In genomic region chr12:1935700-1936378, GRCh38 we compare ENCODE assay signal across 12 cellular contexts. TPM values are rescaled to one million over a fixed set of nuclear protein-coding genes. Genes with fewer than 3 reads are reported as not detected.
DNase-seq lines count a peak whose midpoint lies in the region; ATAC-seq and TF ChIP-seq lines count a peak whose summit lies in the region.
"Had no signal": no experiment of that assay in that cellular context is flagged by ENCODE, and none has a peak within 500 bp of the region (broad histone marks: within the 10 kb centered on the region; RNA-seq: fewer than 3 reads in every experiment).

No MANE protein-coding gene starts in this region.

- no peaks in the 10 kb centered on the region for H3K79me2 ChIP-seq in H9 (ENCODE audit: insufficient read depth, low read length)

- no peak overlapping the region for H3K4me2 ChIP-seq in H9 (ENCODE audit: insufficient read depth, insufficient read length, low read length)

- H3T11ph ChIP-seq in H9 (ENCODE audit: low read length) = no peak overlapping the region

- no peak overlapping the region for H3K14ac ChIP-seq in H9 (ENCODE audit: insufficient read depth, low read length)

- CTCF ChIA-PET in MCF 10A (lab: Yijun Ruan, JAX) = interaction anchor here (0.6 to 1.5 kb wide), 3 partner anchors 135 to 287 kb away, joined by 3 to 4 read pairs (median 3); no protein-coding TSS in a partner anchor
- CTCF ChIA-PET in A673 (lab: Charles Lee) = no interaction called here

- H4K20me1 ChIP-seq in H9 (ENCODE audit: control insufficient read depth, insufficient read depth, insufficient read length) = no peaks in the 10 kb centered on the region

- no peak overlapping the region for H4K8ac ChIP-seq in H9 (replicated peaks; ENCODE audit: insufficient read length, low read depth, low read length)

- no CpG with 5 or more reads among the region's 21 CpGs for WGBS in H9 (ENCODE audit: extremely low coverage, insufficient read length, low lambda C conversion rate)

- H3K9me3 ChIP-seq in H9 (ENCODE audit: control insufficient read depth, low read depth, low read length) (no peaks in the 10 kb centered on the region), A673 (ENCODE audit: low read depth, low read length, poor library complexity, severe bottlenecking) (no peaks in the 10 kb centered on the region)

- H3K36me3 ChIP-seq in A673 (ENCODE audit: insufficient read depth, low read length, poor library complexity, severe bottlenecking) = no peaks in the 10 kb centered on the region

- no peaks in the 10 kb centered on the region for H3K27me3 ChIP-seq in H9 (ENCODE audit: insufficient read depth, low read length)
- no peaks in the 10 kb centered on the region for H3K27me3 ChIP-seq in A673 (replicated peaks; ENCODE audit: insufficient read depth, low read depth, low read length, poor library complexity)

- no peaks in the 10 kb centered on the region for H3K23me2 ChIP-seq in H9 (ENCODE audit: insufficient read length, low read depth, low read length, poor library complexity, severe bottlenecking)

- no peak overlapping the region for H4K5ac ChIP-seq in H9 (ENCODE audit: insufficient read length, low read depth, low read length)

- H3K27ac ChIP-seq in H9 (ENCODE audit: insufficient read length, low read depth, low read length) (no peak overlapping the region), cingulate gyrus (ENCODE audit: low read depth, low read length) (peak overlapping the region; percentile 97), substantia nigra (ENCODE audit: low read depth, low read length, poor library complexity, severe bottlenecking) (peak overlapping the region; percentile 95), A673 (ENCODE audit: low read depth, low read length, poor library complexity, severe bottlenecking) (no peak overlapping the region)

- no peak overlapping the region for H3K23ac ChIP-seq in H9 (ENCODE audit: insufficient read length, low read depth, low read length)

- no peak overlapping the region for H3K4me3 ChIP-seq in A673 (ENCODE audit: low read depth, low read length, poor library complexity, severe bottlenecking)

- no peak overlapping the region for H2BK12ac ChIP-seq in H9 (ENCODE audit: insufficient read length, low read depth, low read length)

- no peak overlapping the region for H2AFZ ChIP-seq in H9 (ENCODE audit: low read length)

- intact Hi-C loops in MCF 10A (cut with micrococcal nuclease) (no loop called here), A673 (cut with micrococcal nuclease; ENCODE audit: unreplicated experiment) (no loop called here)

- no peak overlapping the region for H3K9ac ChIP-seq in H9 (ENCODE audit: extremely low read depth, insufficient read length, low read length)

- peaks cover 9 to 19% of the 10 kb centered on the region in 2 experiments for H3K4me1 Mint-ChIP-seq in H9
- H3K4me1 Mint-ChIP-seq in mesothelial cell of epicardium = peaks cover 20% of the 10 kb centered on the region
- peaks cover 4% of the 10 kb centered on the region for H3K4me1 Mint-ChIP-seq in MCF 10A (ENCODE audit: insufficient read depth, unreplicated experiment)

- no peak overlapping the region for H2BK5ac ChIP-seq in H9 (ENCODE audit: insufficient read length, low read length)

- H3K4ac ChIP-seq in H9 (ENCODE audit: low read depth, low read length) = no peak overlapping the region

- H2AK5ac ChIP-seq in H9 (ENCODE audit: insufficient read length, low read length) = no peak overlapping the region

- no TSS peak for BruUV-seq in MCF 10A (replicated peaks; lab: Mats Ljungman, UMichigan)
- no TSS peak for BruUV-seq in A673 (replicated peaks; lab: Mats Ljungman, UMichigan)

- no peak overlapping the region for H3K56ac ChIP-seq in H9 (ENCODE audit: insufficient read length, low read depth, low read length)

- no peaks in the 10 kb centered on the region for H3K79me1 ChIP-seq in H9 (ENCODE audit: insufficient read depth, low read depth, low read length, poor library complexity, severe bottlenecking)

- no peak overlapping the region for H4K91ac ChIP-seq in H9 (ENCODE audit: insufficient read length, low read depth, low read length)

- H3K4me3 Mint-ChIP-seq in H9 (no peak overlapping the region), mesothelial cell of epicardium (no peak overlapping the region), MCF 10A (ENCODE audit: unreplicated experiment) (no peak overlapping the region)
- H3K4me3 Mint-ChIP-seq: immature natural killer cell, nephron had no signal

- no peak overlapping the region for H3K18ac ChIP-seq in H9 (ENCODE audit: insufficient read length, low read depth, low read length)

- H2BK15ac ChIP-seq in H9 (ENCODE audit: low read depth, low read length) = no peak overlapping the region

- TF ChIP-seq CTCF in H9 (conservative IDR thresholded peaks at IDR 0.05) (no peak), mesothelial cell of epicardium (IDR thresholded peaks at IDR 0.05; ENCODE audit: unreplicated experiment) (no peak), MCF 10A (IDR thresholded peaks at IDR 0.05; ENCODE audit: unreplicated experiment) (no peak), A673 (conservative IDR thresholded peaks at IDR 0.05; ENCODE audit: low read depth, low read length) (no peak)

- H2BK120ac ChIP-seq in H9 (ENCODE audit: low read depth, low read length, poor library complexity, severe bottlenecking) = no peak overlapping the region

- ATAC-seq in GM18868 (IDR thresholded peaks at IDR 0.05; ENCODE audit: unreplicated experiment) = no peak

- POLR2A ChIA-PET in MCF 10A (lab: Yijun Ruan, JAX) (interaction anchor here (0.7 kb wide), 1 partner anchor 70 kb away, joined by 4 read pairs; no protein-coding TSS in a partner anchor), A673 (lab: Charles Lee; ENCODE audit: low non-redundant PET) (no interaction called here)

- peak; percentile 29 for DNase-seq in H9
- no peak for DNase-seq in mesothelial cell of epicardium (ENCODE audit: low spot score in 2 of 2, unreplicated experiment in 2 of 2)
- peak in 39 of 49 donors; percentile 16 to 81 (median 48) for DNase-seq in substantia nigra (lab: John Stamatoyannopoulos, UW)
- DNase-seq in MCF 10A (ENCODE audit: unreplicated experiment) = no peak
- no peak for DNase-seq in A673 (ENCODE audit: low spot score)
- DNase-seq in NCI-H82 (lab: John Stamatoyannopoulos, UW) = no peak
- DNase-seq: activated CD4-positive, alpha-beta T cell treated with anti-CD3 and anti-CD28 coated beads, Interleukin-2, amount 50 U/mL, for 1 hour; GDM1; immature natural killer cell had no signal

- H2BK20ac ChIP-seq in H9 (ENCODE audit: low read depth, low read length, poor library complexity, severe bottlenecking) = no peak overlapping the region

- H3K36me3 Mint-ChIP-seq in H9 (ENCODE audit: insufficient read depth in 1 of 3, low read depth in 3 of 3) (peaks cover 0 to 2% (median 2%) of the 10 kb centered on the region in 3 experiments; a peak in 3 of 7 replicates), mesothelial cell of epicardium (peaks cover 2% of the 10 kb centered on the region), MCF 10A (ENCODE audit: insufficient read depth, unreplicated experiment) (peaks cover 3% of the 10 kb centered on the region)

- H3K9me3 Mint-ChIP-seq in H9 = no peaks in the 10 kb centered on the region; a peak in 1 of 5 replicates
- H3K9me3 Mint-ChIP-seq in mesothelial cell of epicardium = no peaks in the 10 kb centered on the region
- H3K9me3 Mint-ChIP-seq in MCF 10A (ENCODE audit: unreplicated experiment) = no peaks in the 10 kb centered on the region
- H3K9me3 Mint-ChIP-seq: immature natural killer cell, nephron had no signal

- H3K4me1 ChIP-seq in H9 (ENCODE audit: insufficient read depth, low read length) (peaks cover 3% of the 10 kb centered on the region; the same call in 1 of the 2 replicates), A673 (ENCODE audit: insufficient read depth, low read length, poor library complexity, severe bottlenecking) (peaks cover 13% of the 10 kb centered on the region)

- H3K27me3 Mint-ChIP-seq in H9 (ENCODE audit: low read depth) (no peaks in the 10 kb centered on the region), mesothelial cell of epicardium (ENCODE audit: low read depth) (no peaks in the 10 kb centered on the region), MCF 10A (ENCODE audit: insufficient read depth, unreplicated experiment) (peaks cover 20% of the 10 kb centered on the region)

- H3K27ac Mint-ChIP-seq in H9 (no peak overlapping the region), mesothelial cell of epicardium (peak overlapping the region; percentile 30), MCF 10A (ENCODE audit: low read depth, unreplicated experiment) (no peak overlapping the region)
- H3K27ac Mint-ChIP-seq: immature natural killer cell had no signal

RNA-seq across cellular contexts. Expression of gene CACNA2D4, which starts 17.4 kb away (rescaled TPM):
- total RNA-seq in H9 (2021) (0.61 and 0.79 TPM in 2 replicates), mesothelial cell of epicardium (0.09 to 0.45 TPM (median 0.45 TPM) in 3 replicates), MCF 10A (2022) (not detected in 2 replicates), A673 (2021) (0.41 and 1.2 TPM in 2 replicates)

Comparison
In these comparisons a context has a peak if more than half of its experiments do, and no peak if none do; other contexts are left out.
1. DNase-seq: peak in H9 (single experiment) and substantia nigra (39 of 49); none in mesothelial cell of epicardium (0 of 2), MCF 10A (single experiment), A673 (single experiment) and NCI-H82 (single experiment).
2. H3K27ac ChIP-seq: peak in cingulate gyrus (single experiment) and substantia nigra (single experiment); none in H9 (single experiment) and A673 (single experiment).